ENCODE assay signal across 8 cellular contexts in genomic region chr21:43728467-43729390, GRCh38. TPM values are rescaled to one million over a fixed set of nuclear protein-coding genes. Genes with fewer than 3 reads are reported as not detected.
DNase-seq lines count a peak whose midpoint lies in the region; ATAC-seq and TF ChIP-seq lines count a peak whose summit lies in the region.

No MANE protein-coding gene starts in this region.

- no peaks in the 10 kb centered on the region for H3K9me3 ChIP-seq in OCI-LY7 (ENCODE audit: low read length)
- H3K9me3 ChIP-seq in mucosa of descending colon: no peaks in the 10 kb centered on the region

- POLR2A ChIA-PET in OCI-LY7 (lab: Charles Lee): no interaction called here

- peak overlapping the region; percentile 82 to 93 for H3K4me3 Mint-ChIP-seq in CD14-positive monocyte
- peak overlapping the region; percentile 82 for H3K4me3 Mint-ChIP-seq in activated T-cell treated with anti-CD3 and anti-CD28 coated beads, Interleukin-2, amount 50 U/mL, for 24 hours

- peak overlapping the region; percentile 94 to 98 (median 97) for H3K27ac Mint-ChIP-seq in CD14-positive monocyte
- H3K27ac Mint-ChIP-seq in activated T-cell treated with anti-CD3 and anti-CD28 coated beads, Interleukin-2, amount 50 U/mL, for 24 hours: peak overlapping the region; percentile 94

- CTCF ChIA-PET in OCI-LY7 (lab: Charles Lee; ENCODE audit: unreplicated experiment): no interaction called here

- no peak overlapping the region for H3K27ac ChIP-seq in OCI-LY7 (ENCODE audit: low read depth, low read length, poor library complexity, severe bottlenecking)

- H3K36me3 ChIP-seq in OCI-LY7 (ENCODE audit: insufficient read depth, low read length): no peaks in the 10 kb centered on the region; the same call in 1 of the 2 replicates
- no peaks in the 10 kb centered on the region for H3K36me3 ChIP-seq in mucosa of descending colon (ENCODE audit: low read depth)

- H3K9me2 ChIP-seq in OCI-LY7 (ENCODE audit: insufficient read depth, low read length): no peaks in the 10 kb centered on the region

- no peak for TF ChIP-seq CTCF in CD14-positive monocyte (IDR thresholded peaks at IDR 0.05)
- TF ChIP-seq CTCF in OCI-LY7 (conservative IDR thresholded peaks at IDR 0.05; ENCODE audit: low read length): 0 out of 2 replicates have a peak, but pooled peaks have one; percentile 14
- TF ChIP-seq CTCF in epithelial cell of proximal tubule (conservative IDR thresholded peaks at IDR 0.05; ENCODE audit: low read depth, low read length): peak; percentile 23
- TF ChIP-seq CTCF in mucosa of descending colon (IDR thresholded peaks at IDR 0.05): no peak

- intact Hi-C loops in CD14-positive monocyte (cut with micrococcal nuclease): loop anchor here (1.0 to 5.0 kb wide), 3 partner anchors 9 to 59 kb away; partner anchors contain the start of genes CSTB (in 1 of the 2), PDXK (in 1 of the 2) and RRP1 (in 1 of the 2)
- intact Hi-C loops in OCI-LY7 (cut with micrococcal nuclease; ENCODE audit: unreplicated experiment): no loop called here
- intact Hi-C loops in mucosa of descending colon (cut with DNase I, micrococcal nuclease): no loop called here

- H3K9me3 Mint-ChIP-seq in CD14-positive monocyte: peaks cover 0 to 2% (median 0%) of the 10 kb centered on the region in 7 donors
- H3K9me3 Mint-ChIP-seq in activated T-cell treated with anti-CD3 and anti-CD28 coated beads, Interleukin-2, amount 50 U/mL, for 24 hours: no peaks in the 10 kb centered on the region

- H3K4me3 ChIP-seq in OCI-LY7 (ENCODE audit: low read depth, low read length, poor library complexity, severe bottlenecking) (peak overlapping the region; percentile 41), epithelial cell of proximal tubule (ENCODE audit: low read depth, low read length) (peak overlapping the region; percentile 54), mucosa of descending colon (no peak overlapping the region)

- H3K27me3 Mint-ChIP-seq in CD14-positive monocyte (ENCODE audit: low read depth in 3 of 3): peaks cover 0 to 6% (median 0%) of the 10 kb centered on the region in 3 donors
- no peaks in the 10 kb centered on the region for H3K27me3 Mint-ChIP-seq in activated T-cell treated with anti-CD3 and anti-CD28 coated beads, Interleukin-2, amount 50 U/mL, for 24 hours

- peak overlapping the region; percentile 59 for H3K4me2 ChIP-seq in OCI-LY7 (ENCODE audit: low read length)

- ATAC-seq in GM19397 (IDR thresholded peaks at IDR 0.05; ENCODE audit: unreplicated experiment) (peak; percentile 69), HG03565 (IDR thresholded peaks at IDR 0.05; ENCODE audit: unreplicated experiment) (peak; percentile 64), mucosa of descending colon (peak; percentile 55)

- BruUV-seq in OCI-LY7 (replicated peaks; lab: Mats Ljungman, UMichigan): no TSS peak

- 0 out of 2 replicates have a peak overlapping the region, but pooled peaks have one; percentile 0 for H2AFZ ChIP-seq in OCI-LY7 (ENCODE audit: low read length)

- H3K36me3 Mint-ChIP-seq in CD14-positive monocyte: peaks cover 23 to 47% of the 10 kb centered on the region in 2 donors
- H3K36me3 Mint-ChIP-seq in activated T-cell treated with anti-CD3 and anti-CD28 coated beads, Interleukin-2, amount 50 U/mL, for 24 hours (ENCODE audit: low read depth): peaks cover 38% of the 10 kb centered on the region

- DNase-seq in CD14-positive monocyte (ENCODE audit: low spot score): peak; percentile 91
- peak; percentile 50 for DNase-seq in OCI-LY7 (ENCODE audit: low spot score)
- DNase-seq in activated T-cell treated with anti-CD3 and anti-CD28 coated beads, Interleukin-2, amount 50 U/mL, for 24 hours: peak; percentile 87
- peak; percentile 66 for DNase-seq in epithelial cell of proximal tubule (ENCODE audit: low read depth)
- DNase-seq in mucosa of descending colon: peak; percentile 80 to 91 (median 81)
- DNase-seq in stimulated activated CD8-positive, alpha-beta memory T cell treated with anti-CD3 and anti-CD28 coated beads, Interleukin-2, amount 100 ng/mL, for 1 hour (ENCODE audit: low read depth in 2 of 2): peak; percentile 48 to 54

- peaks cover 80% of the 10 kb centered on the region for H3K4me1 Mint-ChIP-seq in CD14-positive monocyte
- peaks cover 76% of the 10 kb centered on the region for H3K4me1 Mint-ChIP-seq in activated T-cell treated with anti-CD3 and anti-CD28 coated beads, Interleukin-2, amount 50 U/mL, for 24 hours (ENCODE audit: low read depth)

- H3K4me1 ChIP-seq in OCI-LY7 (ENCODE audit: insufficient read depth, low read length, poor library complexity, severe bottlenecking) (peaks cover 40% of the 10 kb centered on the region), mucosa of descending colon (ENCODE audit: low read depth) (peaks cover 63% of the 10 kb centered on the region)

- H3K79me2 ChIP-seq in OCI-LY7 (ENCODE audit: insufficient read depth, low read depth, low read length): peaks cover 5% of the 10 kb centered on the region; the same call in 1 of the 2 replicates

- peaks cover 3% of the 10 kb centered on the region; the same call in 1 of the 2 replicates for H4K20me1 ChIP-seq in OCI-LY7 (ENCODE audit: insufficient read depth, low read length)

RNA-seq across cellular contexts. Expression of gene PDXK, which starts 9.8 kb away (rescaled TPM):
- polyA plus RNA-seq in CD14-positive monocyte: 100 to 1,000 TPM; 210 to 214 TPM
- total RNA-seq in OCI-LY7 (2014; rRNA removed; shearing (Covaris generic)): 32.8 and 37.5 TPM in 2 replicates
- 67.0 and 80.2 TPM in 2 replicates for total RNA-seq in OCI-LY7 (2022)
- total RNA-seq in epithelial cell of proximal tubule: 121 and 130 TPM in 2 replicates
- 100 to 1,000 TPM; 113 to 179 (median 161) TPM for total RNA-seq in mucosa of descending colon

RNA-seq across cellular contexts. Expression of gene CSTB, which starts 47.4 kb away (rescaled TPM):
- 100 to 1,000 TPM; 115 to 120 TPM for polyA plus RNA-seq in CD14-positive monocyte
- 12.5 and 15.6 TPM in 2 replicates for total RNA-seq in OCI-LY7 (2014; rRNA removed; shearing (Covaris generic))
- total RNA-seq in OCI-LY7 (2022) (26.7 and 33.3 TPM in 2 replicates), epithelial cell of proximal tubule (11.0 and 20.1 TPM in 2 replicates), mucosa of descending colon (10 to 100 TPM; 36.2 to 64.5 (median 56.8) TPM)

Comparison
In these comparisons a context has a peak if more than half of its experiments do, and no peak if none do; other contexts are left out.
1. CTCF ChIP-seq: peak in OCI-LY7 (single experiment) and epithelial cell of proximal tubule (single experiment); none in CD14-positive monocyte (single experiment) and mucosa of descending colon (single experiment).
2. intact Hi-C loops: an anchor here in CD14-positive monocyte (1.0 to 5.0 kb wide); none called in OCI-LY7 and mucosa of descending colon.
3. Peak in every context shown above with its lines, with median percentiles within 50 percentile points of each other: DNase-seq and ATAC-seq.